ENCODE assay signal across 17 cellular contexts in genomic region chr13:44498502-44498901, GRCh38.
A peak's percentile ranks its signal among the peaks of the same experiment; 100 is the strongest.
DNase-seq lines count a peak whose midpoint lies in the region; ATAC-seq and TF ChIP-seq lines count a peak whose summit lies in the region.
"Had no signal": no experiment of that assay in that cellular context is flagged by ENCODE, and none has a peak within 500 bp of the region (broad histone marks: within the 10 kb centered on the region; RNA-seq: fewer than 3 reads in every experiment).

No MANE protein-coding gene starts in this region.

- TF ChIP-seq CTCF in epithelial cell of proximal tubule (conservative IDR thresholded peaks at IDR 0.05; ENCODE audit: low read depth, low read length) (no peak), nephron (IDR thresholded peaks at IDR 0.05; ENCODE audit: unreplicated experiment in 3 of 3) (no peak)

- DNase-seq in T-helper 17 cell, result no peak
- DNase-seq in epithelial cell of proximal tubule (ENCODE audit: low read depth), result peak; percentile 59
- DNase-seq in renal cortical epithelial cell (ENCODE audit: low read depth), result peak; percentile 56
- no peak for DNase-seq in activated CD4-positive, alpha-beta T cell treated with anti-CD3 and anti-CD28 coated beads, Interleukin-2, amount 50 U/mL, for 1 hour
- DNase-seq in NCI-H187 (lab: John Stamatoyannopoulos, UW), result no peak
- DNase-seq: Calu3; CD8-positive, alpha-beta T cell; DMS53; DND-41; GM23248 had no signal

- H3K9me3 Mint-ChIP-seq in nephron, result peaks cover 8% of the 10 kb centered on the region

- H3K4me3 ChIP-seq in epithelial cell of proximal tubule (ENCODE audit: low read depth, low read length), result no peak overlapping the region
- H3K4me3 ChIP-seq: BLaER1 treated with 17β-estradiol and CSF1 and Interleukin-3, amounts not matched to agents 10 nM and 100 nM; GM12878; GM23248; HAP-1 had no signal

- H3K27me3 Mint-ChIP-seq in T-helper 17 cell, result no peaks in the 10 kb centered on the region
- no peaks in the 10 kb centered on the region for H3K27me3 Mint-ChIP-seq in nephron (ENCODE audit: low read depth)
- H3K27me3 Mint-ChIP-seq: B cell had no signal

- peak overlapping the region; percentile 72 for H3K27ac Mint-ChIP-seq in T-helper 17 cell
- H3K27ac Mint-ChIP-seq in nephron, result peak overlapping the region in 2 of 3 experiments; percentile 38 to 54
- H3K27ac Mint-ChIP-seq: B cell; CD8-positive, alpha-beta T cell had no signal

- H3K4me3 Mint-ChIP-seq in T-helper 17 cell, result no peak overlapping the region
- H3K4me3 Mint-ChIP-seq in nephron, result no peak overlapping the region
- H3K4me3 Mint-ChIP-seq: B cell; CD8-positive, alpha-beta T cell had no signal

- H3K9me3 ChIP-seq in T-helper 17 cell (ENCODE audit: control insufficient read depth, low read length, poor library complexity, severe bottlenecking), result no peaks in the 10 kb centered on the region
- H3K9me3 ChIP-seq: HAP-1 had no signal

- no peak for ATAC-seq in T-helper 17 cell
- no peak for ATAC-seq in GM21825 (IDR thresholded peaks at IDR 0.05; ENCODE audit: unreplicated experiment)
- ATAC-seq: CD8-positive, alpha-beta T cell; GM12878; HepG2 had no signal

- H3K36me3 Mint-ChIP-seq in T-helper 17 cell (ENCODE audit: low read depth) (no peaks in the 10 kb centered on the region), nephron (ENCODE audit: low read depth) (peaks cover 28% of the 10 kb centered on the region)

- H3K4me1 Mint-ChIP-seq in T-helper 17 cell (peaks cover 9% of the 10 kb centered on the region), nephron (peaks cover 11% of the 10 kb centered on the region)
- H3K4me1 Mint-ChIP-seq: B cell had no signal

Comparison
In these comparisons a context has a peak if more than half of its experiments do, and no peak if none do; other contexts are left out.
1. DNase-seq: peak in epithelial cell of proximal tubule (single experiment) and renal cortical epithelial cell (single experiment); none in T-helper 17 cell (0 of 3), activated CD4-positive, alpha-beta T cell treated with anti-CD3 and anti-CD28 coated beads, Interleukin-2, amount 50 U/mL, for 1 hour (single experiment) and NCI-H187 (0 of 2).